1 cellular context compared by ENCODE assay signal in the genomic region with DNA sequence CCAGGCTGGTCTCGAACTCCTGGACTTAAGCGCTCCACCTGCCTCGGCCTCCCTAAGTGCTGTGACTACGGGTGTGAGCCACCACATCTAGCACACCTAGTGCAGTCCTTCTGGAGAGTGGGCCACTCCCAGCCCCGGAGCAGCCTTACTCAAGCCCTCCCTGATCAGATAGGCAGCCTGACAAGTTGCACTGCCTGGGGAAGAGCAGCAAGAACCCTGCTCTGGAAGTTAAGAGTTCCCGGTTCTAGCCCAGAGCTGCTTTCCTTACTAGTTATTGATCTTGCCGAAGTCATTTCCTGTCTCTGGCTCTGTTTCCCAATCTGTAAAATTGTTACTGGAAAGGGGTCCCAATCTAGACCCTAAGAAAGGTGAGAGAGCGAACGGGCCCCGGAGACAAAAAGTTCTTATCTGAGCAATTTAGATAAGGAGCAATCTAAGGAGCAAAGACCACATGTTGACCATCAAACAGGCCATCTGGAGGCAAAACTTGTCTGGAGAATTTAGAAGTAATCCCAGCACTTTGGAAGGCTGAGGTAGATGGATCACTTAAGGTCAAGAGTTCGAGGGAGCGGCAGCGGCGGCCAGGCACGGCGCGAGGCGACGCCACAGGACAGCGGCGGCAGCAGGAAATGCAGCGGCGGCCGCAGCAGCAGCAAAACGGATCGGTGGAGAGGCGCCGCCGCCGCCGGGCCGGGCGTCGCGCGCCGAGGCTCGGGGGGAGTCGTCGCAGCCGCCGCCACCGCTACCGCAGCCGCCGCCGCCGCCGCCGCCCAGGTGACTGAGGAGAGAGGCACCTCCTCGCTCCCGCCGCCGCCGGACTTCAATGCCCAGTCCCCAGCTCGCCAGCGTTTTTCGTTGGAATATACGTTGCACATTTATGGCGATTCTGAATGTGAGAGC.
TF ChIP-seq lines count a peak whose summit lies in the region.

No MANE protein-coding gene starts in this region.

TF ChIP-seq in K562, 482 proteins besides CTCF, POLR2A, EP300 and RAD21 (continued from another document):
- TF ChIP-seq ETV6 (IDR thresholded peaks at IDR 0.05; ENCODE audit: borderline replicate concordance in 1 of 2, low read depth in 2 of 2, low read length in 1 of 2) (no peak), ETV6 (CRISPR knock-in tag; IDR thresholded peaks at IDR 0.05; ENCODE audit: borderline replicate concordance) (no peak), ZNF444 (CRISPR knock-in tag; IDR thresholded peaks at IDR 0.05) (no peak), SIN3B (IDR thresholded peaks at IDR 0.05; ENCODE audit: low read depth) (0 out of 2 replicates have a peak, but pooled peaks have one; percentile 39), HLTF (IDR thresholded peaks at IDR 0.05) (no peak), ZNF695 (CRISPR knock-in tag; IDR thresholded peaks at IDR 0.05) (no peak), CBX2 (IDR thresholded peaks at IDR 0.05; ENCODE audit: insufficient read depth, low read length, poor library complexity, severe bottlenecking) (no peak), ZNF354B (CRISPR knock-in tag; IDR thresholded peaks at IDR 0.05) (no peak), TARDBP (IDR thresholded peaks at IDR 0.05) (no peak; the same call in 1 of the 2 replicates)
- TF ChIP-seq, protein P1, sequence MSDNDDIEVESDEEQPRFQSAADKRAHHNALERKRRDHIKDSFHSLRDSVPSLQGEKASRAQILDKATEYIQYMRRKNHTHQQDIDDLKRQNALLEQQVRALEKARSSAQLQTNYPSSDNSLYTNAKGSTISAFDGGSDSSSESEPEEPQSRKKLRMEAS (CRISPR knock-in tag; IDR thresholded peaks at IDR 0.05): 0 out of 2 replicates have a peak, but pooled peaks have one; percentile 19
- TF ChIP-seq, protein P2, sequence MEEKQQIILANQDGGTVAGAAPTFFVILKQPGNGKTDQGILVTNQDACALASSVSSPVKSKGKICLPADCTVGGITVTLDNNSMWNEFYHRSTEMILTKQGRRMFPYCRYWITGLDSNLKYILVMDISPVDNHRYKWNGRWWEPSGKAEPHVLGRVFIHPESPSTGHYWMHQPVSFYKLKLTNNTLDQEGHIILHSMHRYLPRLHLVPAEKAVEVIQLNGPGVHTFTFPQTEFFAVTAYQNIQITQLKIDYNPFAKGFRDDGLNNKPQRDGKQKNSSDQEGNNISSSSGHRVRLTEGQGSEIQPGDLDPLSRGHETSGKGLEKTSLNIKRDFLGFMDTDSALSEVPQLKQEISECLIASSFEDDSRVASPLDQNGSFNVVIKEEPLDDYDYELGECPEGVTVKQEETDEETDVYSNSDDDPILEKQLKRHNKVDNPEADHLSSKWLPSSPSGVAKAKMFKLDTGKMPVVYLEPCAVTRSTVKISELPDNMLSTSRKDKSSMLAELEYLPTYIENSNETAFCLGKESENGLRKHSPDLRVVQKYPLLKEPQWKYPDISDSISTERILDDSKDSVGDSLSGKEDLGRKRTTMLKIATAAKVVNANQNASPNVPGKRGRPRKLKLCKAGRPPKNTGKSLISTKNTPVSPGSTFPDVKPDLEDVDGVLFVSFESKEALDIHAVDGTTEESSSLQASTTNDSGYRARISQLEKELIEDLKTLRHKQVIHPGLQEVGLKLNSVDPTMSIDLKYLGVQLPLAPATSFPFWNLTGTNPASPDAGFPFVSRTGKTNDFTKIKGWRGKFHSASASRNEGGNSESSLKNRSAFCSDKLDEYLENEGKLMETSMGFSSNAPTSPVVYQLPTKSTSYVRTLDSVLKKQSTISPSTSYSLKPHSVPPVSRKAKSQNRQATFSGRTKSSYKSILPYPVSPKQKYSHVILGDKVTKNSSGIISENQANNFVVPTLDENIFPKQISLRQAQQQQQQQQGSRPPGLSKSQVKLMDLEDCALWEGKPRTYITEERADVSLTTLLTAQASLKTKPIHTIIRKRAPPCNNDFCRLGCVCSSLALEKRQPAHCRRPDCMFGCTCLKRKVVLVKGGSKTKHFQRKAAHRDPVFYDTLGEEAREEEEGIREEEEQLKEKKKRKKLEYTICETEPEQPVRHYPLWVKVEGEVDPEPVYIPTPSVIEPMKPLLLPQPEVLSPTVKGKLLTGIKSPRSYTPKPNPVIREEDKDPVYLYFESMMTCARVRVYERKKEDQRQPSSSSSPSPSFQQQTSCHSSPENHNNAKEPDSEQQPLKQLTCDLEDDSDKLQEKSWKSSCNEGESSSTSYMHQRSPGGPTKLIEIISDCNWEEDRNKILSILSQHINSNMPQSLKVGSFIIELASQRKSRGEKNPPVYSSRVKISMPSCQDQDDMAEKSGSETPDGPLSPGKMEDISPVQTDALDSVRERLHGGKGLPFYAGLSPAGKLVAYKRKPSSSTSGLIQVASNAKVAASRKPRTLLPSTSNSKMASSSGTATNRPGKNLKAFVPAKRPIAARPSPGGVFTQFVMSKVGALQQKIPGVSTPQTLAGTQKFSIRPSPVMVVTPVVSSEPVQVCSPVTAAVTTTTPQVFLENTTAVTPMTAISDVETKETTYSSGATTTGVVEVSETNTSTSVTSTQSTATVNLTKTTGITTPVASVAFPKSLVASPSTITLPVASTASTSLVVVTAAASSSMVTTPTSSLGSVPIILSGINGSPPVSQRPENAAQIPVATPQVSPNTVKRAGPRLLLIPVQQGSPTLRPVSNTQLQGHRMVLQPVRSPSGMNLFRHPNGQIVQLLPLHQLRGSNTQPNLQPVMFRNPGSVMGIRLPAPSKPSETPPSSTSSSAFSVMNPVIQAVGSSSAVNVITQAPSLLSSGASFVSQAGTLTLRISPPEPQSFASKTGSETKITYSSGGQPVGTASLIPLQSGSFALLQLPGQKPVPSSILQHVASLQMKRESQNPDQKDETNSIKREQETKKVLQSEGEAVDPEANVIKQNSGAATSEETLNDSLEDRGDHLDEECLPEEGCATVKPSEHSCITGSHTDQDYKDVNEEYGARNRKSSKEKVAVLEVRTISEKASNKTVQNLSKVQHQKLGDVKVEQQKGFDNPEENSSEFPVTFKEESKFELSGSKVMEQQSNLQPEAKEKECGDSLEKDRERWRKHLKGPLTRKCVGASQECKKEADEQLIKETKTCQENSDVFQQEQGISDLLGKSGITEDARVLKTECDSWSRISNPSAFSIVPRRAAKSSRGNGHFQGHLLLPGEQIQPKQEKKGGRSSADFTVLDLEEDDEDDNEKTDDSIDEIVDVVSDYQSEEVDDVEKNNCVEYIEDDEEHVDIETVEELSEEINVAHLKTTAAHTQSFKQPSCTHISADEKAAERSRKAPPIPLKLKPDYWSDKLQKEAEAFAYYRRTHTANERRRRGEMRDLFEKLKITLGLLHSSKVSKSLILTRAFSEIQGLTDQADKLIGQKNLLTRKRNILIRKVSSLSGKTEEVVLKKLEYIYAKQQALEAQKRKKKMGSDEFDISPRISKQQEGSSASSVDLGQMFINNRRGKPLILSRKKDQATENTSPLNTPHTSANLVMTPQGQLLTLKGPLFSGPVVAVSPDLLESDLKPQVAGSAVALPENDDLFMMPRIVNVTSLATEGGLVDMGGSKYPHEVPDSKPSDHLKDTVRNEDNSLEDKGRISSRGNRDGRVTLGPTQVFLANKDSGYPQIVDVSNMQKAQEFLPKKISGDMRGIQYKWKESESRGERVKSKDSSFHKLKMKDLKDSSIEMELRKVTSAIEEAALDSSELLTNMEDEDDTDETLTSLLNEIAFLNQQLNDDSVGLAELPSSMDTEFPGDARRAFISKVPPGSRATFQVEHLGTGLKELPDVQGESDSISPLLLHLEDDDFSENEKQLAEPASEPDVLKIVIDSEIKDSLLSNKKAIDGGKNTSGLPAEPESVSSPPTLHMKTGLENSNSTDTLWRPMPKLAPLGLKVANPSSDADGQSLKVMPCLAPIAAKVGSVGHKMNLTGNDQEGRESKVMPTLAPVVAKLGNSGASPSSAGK (IDR thresholded peaks at IDR 0.05): peak; percentile 48; the same call in 1 of the 2 replicates
